1 cellular context compared by ENCODE assay signal in the genomic region with DNA sequence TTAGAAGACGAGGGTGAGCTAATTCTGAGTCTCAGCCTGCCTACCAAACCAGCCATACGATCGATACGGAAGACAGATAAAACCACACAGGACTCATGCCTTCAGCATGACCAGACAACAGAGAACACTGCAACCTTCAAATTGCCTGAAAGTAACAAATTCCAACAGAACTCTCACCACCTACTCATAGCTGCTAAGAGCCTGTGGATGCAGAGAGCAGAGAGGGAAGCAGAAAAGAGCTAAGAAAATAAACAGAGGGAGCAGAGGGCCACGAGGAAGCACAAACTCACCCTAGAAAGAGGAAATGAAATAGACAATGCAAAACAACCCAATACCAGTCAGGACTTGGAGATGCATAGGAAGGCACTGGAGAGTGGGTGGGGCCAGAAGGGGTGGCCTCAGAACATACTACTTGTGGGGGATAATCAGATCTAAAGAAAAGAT.
TF ChIP-seq lines count a peak whose summit lies in the region.

No MANE protein-coding gene starts in this region.

TF ChIP-seq in GM23338, 12 proteins besides CTCF, POLR2A, EP300 and RAD21 (continued from another document):
- TF ChIP-seq, protein P1, sequence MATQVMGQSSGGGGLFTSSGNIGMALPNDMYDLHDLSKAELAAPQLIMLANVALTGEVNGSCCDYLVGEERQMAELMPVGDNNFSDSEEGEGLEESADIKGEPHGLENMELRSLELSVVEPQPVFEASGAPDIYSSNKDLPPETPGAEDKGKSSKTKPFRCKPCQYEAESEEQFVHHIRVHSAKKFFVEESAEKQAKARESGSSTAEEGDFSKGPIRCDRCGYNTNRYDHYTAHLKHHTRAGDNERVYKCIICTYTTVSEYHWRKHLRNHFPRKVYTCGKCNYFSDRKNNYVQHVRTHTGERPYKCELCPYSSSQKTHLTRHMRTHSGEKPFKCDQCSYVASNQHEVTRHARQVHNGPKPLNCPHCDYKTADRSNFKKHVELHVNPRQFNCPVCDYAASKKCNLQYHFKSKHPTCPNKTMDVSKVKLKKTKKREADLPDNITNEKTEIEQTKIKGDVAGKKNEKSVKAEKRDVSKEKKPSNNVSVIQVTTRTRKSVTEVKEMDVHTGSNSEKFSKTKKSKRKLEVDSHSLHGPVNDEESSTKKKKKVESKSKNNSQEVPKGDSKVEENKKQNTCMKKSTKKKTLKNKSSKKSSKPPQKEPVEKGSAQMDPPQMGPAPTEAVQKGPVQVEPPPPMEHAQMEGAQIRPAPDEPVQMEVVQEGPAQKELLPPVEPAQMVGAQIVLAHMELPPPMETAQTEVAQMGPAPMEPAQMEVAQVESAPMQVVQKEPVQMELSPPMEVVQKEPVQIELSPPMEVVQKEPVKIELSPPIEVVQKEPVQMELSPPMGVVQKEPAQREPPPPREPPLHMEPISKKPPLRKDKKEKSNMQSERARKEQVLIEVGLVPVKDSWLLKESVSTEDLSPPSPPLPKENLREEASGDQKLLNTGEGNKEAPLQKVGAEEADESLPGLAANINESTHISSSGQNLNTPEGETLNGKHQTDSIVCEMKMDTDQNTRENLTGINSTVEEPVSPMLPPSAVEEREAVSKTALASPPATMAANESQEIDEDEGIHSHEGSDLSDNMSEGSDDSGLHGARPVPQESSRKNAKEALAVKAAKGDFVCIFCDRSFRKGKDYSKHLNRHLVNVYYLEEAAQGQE (IDR thresholded peaks at IDR 0.05; ENCODE audit: unreplicated experiment) = no peak
- no peak for TF ChIP-seq CREB1 (CRISPR knock-in tag; IDR thresholded peaks at IDR 0.05; ENCODE audit: low read depth)
- TF ChIP-seq NANOG (IDR thresholded peaks at IDR 0.05; ENCODE audit: borderline replicate concordance) = no peak
- TF ChIP-seq ZNF114 (CRISPR knock-in tag; IDR thresholded peaks at IDR 0.05) = no peak
- no peak for TF ChIP-seq EZH2 (IDR thresholded peaks at IDR 0.05; ENCODE audit: low read depth, unreplicated experiment)
- TF ChIP-seq ZNF331 (CRISPR knock-in tag; IDR thresholded peaks at IDR 0.05; ENCODE audit: low read depth) = no peak
